ENCODE assay signal across 8 cellular contexts in the genomic region with DNA sequence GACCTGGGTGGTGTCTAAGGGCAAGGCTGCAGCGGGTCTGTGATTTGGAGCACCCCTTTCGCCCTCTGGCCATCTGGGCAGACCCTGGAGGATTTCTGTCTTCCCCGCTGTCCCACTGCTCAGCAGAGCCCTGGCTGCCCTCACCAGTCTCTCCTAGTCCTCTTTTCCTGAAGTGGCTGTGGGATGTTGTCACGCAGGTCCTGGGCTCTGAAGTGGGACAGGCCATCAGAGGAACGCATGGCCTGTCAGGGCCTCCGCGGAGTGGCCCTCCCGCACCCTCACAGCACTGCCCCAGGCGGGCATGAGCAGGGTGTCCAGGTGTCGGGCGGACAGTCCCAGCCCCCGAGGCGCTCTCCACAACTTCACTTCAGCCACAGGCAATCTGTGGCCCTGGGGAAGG. TPM values are rescaled to one million over a fixed set of nuclear protein-coding genes. Genes with fewer than 3 reads are reported as not detected.
DNase-seq lines count a peak whose midpoint lies in the region; ATAC-seq and TF ChIP-seq lines count a peak whose summit lies in the region.

No MANE protein-coding gene starts in this region.

- H3K36me3 ChIP-seq in SK-N-SH (replicated peaks in 1 of 2; ENCODE audit: control insufficient read depth in 1 of 2, insufficient read depth in 2 of 2, low read length in 1 of 2): peaks cover 8 to 26% of the 10 kb centered on the region in 2 experiments
- peaks cover 5% of the 10 kb centered on the region for H3K36me3 ChIP-seq in iPS-15b (ENCODE audit: control insufficient read depth, insufficient read depth, low read length)
- H3K36me3 ChIP-seq in spleen: peaks cover 0 to 15% (median 3%) of the 10 kb centered on the region in 6 donors

- DNase-seq in SK-N-SH: no peak
- DNase-seq in T-cell: no peak
- peak; percentile 83 for DNase-seq in spleen
- DNase-seq in activated CD4-positive, CD25-positive, alpha-beta regulatory T cell (lab: John Stamatoyannopoulos, UW): no peak
- DNase-seq in Kasumi-1 (lab: John Stamatoyannopoulos, UW): no peak

- H3K4me2 ChIP-seq in SK-N-SH: peak overlapping the region; percentile 97

- H3K4me3 ChIP-seq in SK-N-SH (ENCODE audit: low read depth in 2 of 2, low read length in 1 of 2) (peak overlapping the region; percentile 69 to 84; a peak in 3 of 4 replicates), iPS-15b (ENCODE audit: low read depth, low read length) (peak overlapping the region; percentile 63), spleen (peak overlapping the region in 5 of 8 donors; percentile 45 to 74 (median 62))

- H3K79me2 ChIP-seq in SK-N-SH (ENCODE audit: insufficient read depth): peaks cover 23% of the 10 kb centered on the region

- CTCF ChIA-PET in SK-N-SH (lab: Yijun Ruan, JAX) (no interaction called here), T-cell (lab: Charles Lee) (interaction anchor here in 1 of 2 donors (1.4 kb wide), 1 partner anchor 28 kb away, joined by 7 read pairs; a partner anchor contains a TSS)

- H3K27ac ChIP-seq in SK-N-SH (ENCODE audit: low read depth in 2 of 2, low read length in 1 of 2): no peak overlapping the region
- H3K27ac ChIP-seq in spleen: peak overlapping the region in 2 of 8 donors; percentile 95 to 98

- no peaks in the 10 kb centered on the region for H3F3A ChIP-seq in SK-N-SH (replicated peaks; ENCODE audit: insufficient read depth)

- H3K9ac ChIP-seq in SK-N-SH: peak overlapping the region; percentile 82; the same call in 1 of the 2 replicates
- H3K9ac ChIP-seq in iPS-15b (ENCODE audit: low read depth, low read length): no peak overlapping the region

- TF ChIP-seq RAD21 in SK-N-SH (IDR thresholded peaks at IDR 0.05; ENCODE audit: low read length): no peak

- peak overlapping the region; percentile 75 to 89 for H3K27ac Mint-ChIP-seq in T-cell

- TF ChIP-seq CTCF in SK-N-SH (IDR thresholded peaks at IDR 0.05) (no peak), spleen (IDR thresholded peaks at IDR 0.05 in 8 of 11, conservative IDR thresholded peaks at IDR 0.05 in 3 of 11) (no peak)

- WGBS in SK-N-SH (ENCODE audit: low lambda C conversion rate): 100% methylated on average over 4 of the region's 13 CpGs
- WGBS in spleen, 5 donors: 90 to 97% (median 96%) methylated on average over 5 to 13 of the region's 13 CpGs

- POLR2A ChIA-PET in SK-N-SH (lab: Yijun Ruan, JAX): no interaction called here
- POLR2A ChIA-PET in T-cell (lab: Charles Lee): no interaction called here

- H3K4me1 ChIP-seq in SK-N-SH (ENCODE audit: control insufficient read depth in 1 of 2, insufficient read depth in 2 of 2, low read depth in 1 of 2, low read length in 1 of 2) (peaks cover 23 to 36% of the 10 kb centered on the region in 2 experiments; a peak in 3 of 4 replicates), iPS-15b (ENCODE audit: control insufficient read depth, insufficient read depth, low read length) (peaks cover 5% of the 10 kb centered on the region), spleen (peaks cover 13 to 78% (median 44%) of the 10 kb centered on the region in 6 donors)

- no peak for TF ChIP-seq POLR2A in spleen (IDR thresholded peaks at IDR 0.05)

- no peaks in the 10 kb centered on the region for H4K20me1 ChIP-seq in SK-N-SH (ENCODE audit: insufficient read depth)

- peaks cover 23% of the 10 kb centered on the region for H3K36me3 Mint-ChIP-seq in T-cell

- H3K4me1 Mint-ChIP-seq in T-cell: peaks cover 73 to 75% (median 73%) of the 10 kb centered on the region in 3 donors

- ATAC-seq in SK-N-SH treated with all-trans-retinoic acid at 6 μM for 48 hours (no peak), T-cell (replicated peaks in 1 of 4) (no peak), GM21825 (IDR thresholded peaks at IDR 0.05; ENCODE audit: unreplicated experiment) (no peak)

- no peaks in the 10 kb centered on the region for H3K27me3 Mint-ChIP-seq in T-cell

- peaks cover 0 to 3% (median 0%) of the 10 kb centered on the region in 3 donors for H3K9me3 Mint-ChIP-seq in T-cell

- H3K27me3 ChIP-seq in SK-N-SH (ENCODE audit: insufficient read depth) (no peaks in the 10 kb centered on the region), iPS-15b (ENCODE audit: control insufficient read depth, insufficient read depth, low read length) (peaks cover 48% of the 10 kb centered on the region), spleen (replicated peaks in 1 of 7) (no peaks in the 10 kb centered on the region)

- peak overlapping the region; percentile 91; the same call in 1 of the 2 replicates for H2AFZ ChIP-seq in SK-N-SH (ENCODE audit: low read depth)

- intact Hi-C loops in spleen (cut with DNase I; ENCODE audit: low total_unique reads): no loop called here

- peak overlapping the region; percentile 77 to 84 (median 82) for H3K4me3 Mint-ChIP-seq in T-cell

- TF ChIP-seq EP300 in SK-N-SH (IDR thresholded peaks at IDR 0.05; ENCODE audit: borderline replicate concordance in 1 of 2, low read depth in 1 of 2, low read length in 1 of 2): no peak

- H3K9me3 ChIP-seq in SK-N-SH (no peaks in the 10 kb centered on the region), iPS-15b (ENCODE audit: control insufficient read depth, insufficient read depth, low read length) (peaks cover 5% of the 10 kb centered on the region), spleen (peaks cover 0 to 6% (median 0%) of the 10 kb centered on the region in 8 donors)

- H3K9me2 ChIP-seq in SK-N-SH: no peaks in the 10 kb centered on the region

TF ChIP-seq in SK-N-SH, 30 proteins besides CTCF, POLR2A, EP300 and RAD21 (continues in another document):
- no peak for TF ChIP-seq MEF2A (IDR thresholded peaks at IDR 0.05; ENCODE audit: borderline replicate concordance, low read depth)
- TF ChIP-seq ELF1 (IDR thresholded peaks at IDR 0.05): no peak
- TF ChIP-seq JUND (IDR thresholded peaks at IDR 0.05): no peak
- TF ChIP-seq EZH2phosphoT487 (IDR thresholded peaks at IDR 0.05; ENCODE audit: borderline replicate concordance, low read depth): no peak
- TF ChIP-seq, protein P1, sequence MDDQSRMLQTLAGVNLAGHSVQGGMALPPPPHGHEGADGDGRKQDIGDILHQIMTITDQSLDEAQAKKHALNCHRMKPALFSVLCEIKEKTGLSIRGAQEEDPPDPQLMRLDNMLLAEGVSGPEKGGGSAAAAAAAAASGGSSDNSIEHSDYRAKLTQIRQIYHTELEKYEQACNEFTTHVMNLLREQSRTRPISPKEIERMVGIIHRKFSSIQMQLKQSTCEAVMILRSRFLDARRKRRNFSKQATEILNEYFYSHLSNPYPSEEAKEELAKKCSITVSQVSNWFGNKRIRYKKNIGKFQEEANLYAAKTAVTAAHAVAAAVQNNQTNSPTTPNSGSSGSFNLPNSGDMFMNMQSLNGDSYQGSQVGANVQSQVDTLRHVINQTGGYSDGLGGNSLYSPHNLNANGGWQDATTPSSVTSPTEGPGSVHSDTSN (IDR thresholded peaks at IDR 0.05): no peak

TF ChIP-seq in SK-N-SH treated with all-trans-retinoic acid at 6 μM for 48 hours, 23 proteins besides CTCF, POLR2A, EP300 and RAD21 (continues in another document):
- TF ChIP-seq TOX (CRISPR knock-in tag; IDR thresholded peaks at IDR 0.05; ENCODE audit: borderline replicate concordance): no peak
- no peak for TF ChIP-seq ZC3H10 (CRISPR knock-in tag; IDR thresholded peaks at IDR 0.05)
- TF ChIP-seq, protein P2, sequence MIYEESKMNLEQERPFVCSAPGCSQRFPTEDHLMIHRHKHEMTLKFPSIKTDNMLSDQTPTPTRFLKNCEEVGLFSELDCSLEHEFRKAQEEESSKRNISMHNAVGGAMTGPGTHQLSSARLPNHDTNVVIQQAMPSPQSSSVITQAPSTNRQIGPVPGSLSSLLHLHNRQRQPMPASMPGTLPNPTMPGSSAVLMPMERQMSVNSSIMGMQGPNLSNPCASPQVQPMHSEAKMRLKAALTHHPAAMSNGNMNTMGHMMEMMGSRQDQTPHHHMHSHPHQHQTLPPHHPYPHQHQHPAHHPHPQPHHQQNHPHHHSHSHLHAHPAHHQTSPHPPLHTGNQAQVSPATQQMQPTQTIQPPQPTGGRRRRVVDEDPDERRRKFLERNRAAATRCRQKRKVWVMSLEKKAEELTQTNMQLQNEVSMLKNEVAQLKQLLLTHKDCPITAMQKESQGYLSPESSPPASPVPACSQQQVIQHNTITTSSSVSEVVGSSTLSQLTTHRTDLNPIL (CRISPR knock-in tag; IDR thresholded peaks at IDR 0.05; ENCODE audit: low read depth): no peak
- no peak for TF ChIP-seq OSR1 (CRISPR knock-in tag; IDR thresholded peaks at IDR 0.05)
- TF ChIP-seq, protein P3, sequence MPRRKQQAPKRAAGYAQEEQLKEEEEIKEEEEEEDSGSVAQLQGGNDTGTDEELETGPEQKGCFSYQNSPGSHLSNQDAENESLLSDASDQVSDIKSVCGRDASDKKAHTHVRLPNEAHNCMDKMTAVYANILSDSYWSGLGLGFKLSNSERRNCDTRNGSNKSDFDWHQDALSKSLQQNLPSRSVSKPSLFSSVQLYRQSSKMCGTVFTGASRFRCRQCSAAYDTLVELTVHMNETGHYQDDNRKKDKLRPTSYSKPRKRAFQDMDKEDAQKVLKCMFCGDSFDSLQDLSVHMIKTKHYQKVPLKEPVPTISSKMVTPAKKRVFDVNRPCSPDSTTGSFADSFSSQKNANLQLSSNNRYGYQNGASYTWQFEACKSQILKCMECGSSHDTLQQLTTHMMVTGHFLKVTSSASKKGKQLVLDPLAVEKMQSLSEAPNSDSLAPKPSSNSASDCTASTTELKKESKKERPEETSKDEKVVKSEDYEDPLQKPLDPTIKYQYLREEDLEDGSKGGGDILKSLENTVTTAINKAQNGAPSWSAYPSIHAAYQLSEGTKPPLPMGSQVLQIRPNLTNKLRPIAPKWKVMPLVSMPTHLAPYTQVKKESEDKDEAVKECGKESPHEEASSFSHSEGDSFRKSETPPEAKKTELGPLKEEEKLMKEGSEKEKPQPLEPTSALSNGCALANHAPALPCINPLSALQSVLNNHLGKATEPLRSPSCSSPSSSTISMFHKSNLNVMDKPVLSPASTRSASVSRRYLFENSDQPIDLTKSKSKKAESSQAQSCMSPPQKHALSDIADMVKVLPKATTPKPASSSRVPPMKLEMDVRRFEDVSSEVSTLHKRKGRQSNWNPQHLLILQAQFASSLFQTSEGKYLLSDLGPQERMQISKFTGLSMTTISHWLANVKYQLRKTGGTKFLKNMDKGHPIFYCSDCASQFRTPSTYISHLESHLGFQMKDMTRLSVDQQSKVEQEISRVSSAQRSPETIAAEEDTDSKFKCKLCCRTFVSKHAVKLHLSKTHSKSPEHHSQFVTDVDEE (CRISPR knock-in tag; IDR thresholded peaks at IDR 0.05): no peak
- TF ChIP-seq ZNF565 (CRISPR knock-in tag; conservative IDR thresholded peaks at IDR 0.05; ENCODE audit: low read depth): no peak
- TF ChIP-seq ZFP3 (CRISPR knock-in tag; IDR thresholded peaks at IDR 0.05): no peak
- TF ChIP-seq ZFP30 (CRISPR knock-in tag; IDR thresholded peaks at IDR 0.05): no peak

RNA-seq across cellular contexts. Expression of a gene that starts 1.1 kb away (rescaled TPM):
- polyA plus RNA-seq in SK-N-SH (2012; rRNA removed): 24.8 and 36.0 TPM in 2 replicates
- polyA plus RNA-seq in SK-N-SH (2012; cell fraction: cytosol; rRNA removed): 23.5 and 31.6 TPM in 2 replicates
- polyA plus RNA-seq in SK-N-SH (2012; cell fraction: nucleus; rRNA removed): 19.2 and 20.2 TPM in 2 replicates
- 10 to 100 TPM; 14.8 to 25.2 (median 21.9) TPM for total RNA-seq in T-cell
- total RNA-seq in spleen: 10 to 100 TPM; 18.3 to 35.6 (median 23.6) TPM
- 1 to 10 TPM; 3.9 to 5.5 (median 4.0) TPM for polyA plus RNA-seq in spleen

RNA-seq across cellular contexts. Expression of a gene that starts 28.4 kb away (rescaled TPM):
- 37.2 and 40.8 TPM in 2 replicates for polyA plus RNA-seq in SK-N-SH (2012; rRNA removed)
- polyA plus RNA-seq in SK-N-SH (2012; cell fraction: cytosol; rRNA removed): 50.9 and 54.5 TPM in 2 replicates
- 8.4 and 13.9 TPM in 2 replicates for polyA plus RNA-seq in SK-N-SH (2012; cell fraction: nucleus; rRNA removed)
- total RNA-seq in T-cell: 10 to 100 TPM; 10.3 to 20.1 (median 12.9) TPM
- 100 to 1,000 TPM in 3 of 7 donors, 10 to 100 TPM in 4; 67.2 to 126 (median 96.3) TPM for total RNA-seq in spleen
- polyA plus RNA-seq in spleen: 10 to 100 TPM; 26.6 to 61.5 (median 38.0) TPM
